In the genomic region with DNA sequence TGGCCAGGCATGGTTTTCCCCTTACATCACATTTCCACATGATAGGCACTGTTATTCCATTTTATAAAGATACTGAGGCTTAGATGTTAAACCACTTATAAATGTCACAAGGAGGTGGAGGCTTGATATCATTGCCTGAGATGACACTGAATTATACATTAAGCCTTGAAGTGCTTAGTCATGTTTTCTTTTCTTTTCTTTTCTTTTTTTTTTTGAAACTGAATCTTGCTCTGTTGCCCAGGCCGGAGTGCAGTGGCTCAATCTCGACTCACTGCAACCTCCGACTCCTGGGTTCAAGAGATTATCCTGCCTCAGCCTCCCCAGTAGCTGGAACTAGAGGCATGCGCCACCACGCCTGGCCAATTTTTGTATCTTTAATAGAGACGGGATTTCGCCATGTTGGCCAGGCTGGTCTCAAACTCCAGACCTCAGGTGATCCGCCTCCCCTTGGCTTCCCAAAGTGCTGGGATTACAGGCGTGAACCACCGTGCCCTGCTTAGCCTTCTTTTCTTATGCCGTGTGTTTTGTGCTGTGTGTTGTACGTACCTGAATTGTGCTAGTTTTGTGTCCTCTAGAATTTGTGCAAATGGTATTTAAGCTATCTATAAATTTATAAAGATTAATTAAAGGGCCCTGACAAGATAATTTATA, we compare ENCODE assay signal across 9 cellular contexts. TPM values are rescaled to one million over a fixed set of nuclear protein-coding genes. Genes with fewer than 3 reads are reported as not detected.
A peak's percentile ranks its signal among the peaks of the same experiment; 100 is the strongest.
DNase-seq lines count a peak whose midpoint lies in the region; ATAC-seq, FAIRE-seq and TF ChIP-seq lines count a peak whose summit lies in the region.
"Had no signal": no experiment of that assay in that cellular context is flagged by ENCODE, and none has a peak within 500 bp of the region (broad histone marks: within the 10 kb centered on the region; RNA-seq: fewer than 3 reads in every experiment).

No MANE protein-coding gene starts in this region.

- no peak for TF ChIP-seq EP300 in K562 (IDR thresholded peaks at IDR 0.05; ENCODE audit: low read length)

- no peak; the same call in 1 of the 2 replicates for TF ChIP-seq POLR2A in K562 (conservative IDR thresholded peaks at IDR 0.05)
- TF ChIP-seq POLR2A in uterus (IDR thresholded peaks at IDR 0.05): no peak

- H3K27ac ChIP-seq in right atrium auricular region (peak overlapping the region in 1 of 2 donors; percentile 92), K562 (ENCODE audit: extremely low read depth, low read depth, low read length) (peak overlapping the region; percentile 98), mesenchymal stem cell (ENCODE audit: low read length, poor library complexity, severe bottlenecking) (no peak overlapping the region), uterus (no peak overlapping the region)

- BruUV-seq in K562 (replicated peaks; lab: Mats Ljungman, UMichigan): TSS peak; percentile 59

- no peak overlapping the region for H2BK12ac ChIP-seq in mesenchymal stem cell (ENCODE audit: low read length in 2 of 2)

- 5% methylated on average over 12 of the region's 12 CpGs for WGBS in K562 (ENCODE audit: insufficient coverage, low coverage, missing lambda C conversion rate)
- WGBS in mesenchymal stem cell: 95% methylated on average over 10 of the region's 12 CpGs

- no peak overlapping the region for H3K4ac ChIP-seq in mesenchymal stem cell (ENCODE audit: low read depth in 1 of 2, low read length in 2 of 2)

- intact Hi-C loops in left cardiac atrium (cut with DNase I): no loop called here
- intact Hi-C loops in K562 (cut with micrococcal nuclease): no loop called here
- intact Hi-C loops in uterus (cut with DNase I; ENCODE audit: low total_unique reads): no loop called here

- no peaks in the 10 kb centered on the region for H3K9me1 ChIP-seq in K562 (ENCODE audit: control insufficient read depth, insufficient read depth, low read length)

- H4K20me1 ChIP-seq in K562 (replicated peaks; ENCODE audit: control insufficient read depth, insufficient read depth, low read length): no peaks in the 10 kb centered on the region

- H3K14ac ChIP-seq in mesenchymal stem cell (ENCODE audit: low read length in 2 of 2): no peak overlapping the region

- CTCF ChIA-PET in K562 (lab: Yijun Ruan, JAX; ENCODE audit: low intra/inter-chr PET ratio): no interaction called here

- H3K27me3 ChIP-seq in right atrium auricular region: no peaks in the 10 kb centered on the region
- H3K27me3 ChIP-seq in K562 (ENCODE audit: control insufficient read depth in 2 of 2, insufficient read depth in 2 of 2, low read length in 2 of 2): no peaks in the 10 kb centered on the region
- no peaks in the 10 kb centered on the region for H3K27me3 ChIP-seq in mesenchymal stem cell (ENCODE audit: control insufficient read depth in 1 of 2, insufficient read depth in 1 of 2, low read length in 2 of 2)
- H3K27me3 ChIP-seq in uterus: no peaks in the 10 kb centered on the region

- H3K9me3 ChIP-seq in right atrium auricular region (no peaks in the 10 kb centered on the region), K562 (replicated peaks; ENCODE audit: control insufficient read depth, insufficient read depth, low read depth, low read length) (no peaks in the 10 kb centered on the region), mesenchymal stem cell (ENCODE audit: control insufficient read depth, low read length) (no peaks in the 10 kb centered on the region), uterus (no peaks in the 10 kb centered on the region)

- H4K91ac ChIP-seq in mesenchymal stem cell (ENCODE audit: low read length): no peak overlapping the region

- in situ Hi-C loops in K562 (cut with MboI): no loop called here

- ATAC-seq in left cardiac atrium (no peak), K562 (no peak), GM21423 (IDR thresholded peaks at IDR 0.05; ENCODE audit: unreplicated experiment) (no peak)

- peaks cover 0 to 25% of the 10 kb centered on the region in 2 donors for H3K4me1 ChIP-seq in right atrium auricular region
- H3K4me1 ChIP-seq in K562 (replicated peaks in 1 of 2; ENCODE audit: control insufficient read depth in 2 of 2, insufficient read depth in 2 of 2, low read length in 2 of 2): peaks cover 7 to 16% of the 10 kb centered on the region in 2 experiments; a peak in 3 of 5 replicates
- H3K4me1 ChIP-seq in mesenchymal stem cell (ENCODE audit: control insufficient read depth, insufficient read depth, low read depth, low read length): peaks cover 6% of the 10 kb centered on the region
- peaks cover 0 to 5% of the 10 kb centered on the region in 2 donors for H3K4me1 ChIP-seq in uterus

- peak overlapping the region; percentile 93 to 95 for H3K4me3 ChIP-seq in right atrium auricular region
- H3K4me3 ChIP-seq in K562: peak overlapping the region; percentile 89
- H3K4me3 ChIP-seq in mesenchymal stem cell (ENCODE audit: insufficient read depth in 1 of 2, low read depth in 1 of 2, low read length in 2 of 2): peak overlapping the region in 1 of 2 experiments; percentile 86
- H3K4me3 ChIP-seq in uterus: peak overlapping the region; percentile 88 to 95

- H3K18ac ChIP-seq in mesenchymal stem cell (ENCODE audit: low read depth in 1 of 2, low read length in 2 of 2): no peak overlapping the region

- H3K79me1 ChIP-seq in mesenchymal stem cell (replicated peaks; ENCODE audit: low read length, poor library complexity, severe bottlenecking): peaks cover 11% of the 10 kb centered on the region

- H2AFZ ChIP-seq in K562 (ENCODE audit: low read depth, low read length): no peak overlapping the region
- H2AFZ ChIP-seq in mesenchymal stem cell (ENCODE audit: low read depth, low read length): no peak overlapping the region

- POLR2A ChIA-PET in K562 (lab: Yijun Ruan, JAX): interaction anchor here (0.6 to 3.1 kb wide), 2 partner anchors 11 to 79 kb away, joined by 3 to 12 read pairs; partner anchors contain the start of gene CORO7

- H2BK15ac ChIP-seq in mesenchymal stem cell (ENCODE audit: low read depth, poor library complexity, severe bottlenecking): no peak overlapping the region

- TF ChIP-seq CTCF in right atrium auricular region (IDR thresholded peaks at IDR 0.05) (no peak), K562 (IDR thresholded peaks at IDR 0.05 in 2 of 3, conservative IDR thresholded peaks at IDR 0.05 in 1 of 3; ENCODE audit: insufficient read depth in 2 of 3, low read depth in 1 of 3, low read length in 3 of 3) (no peak), uterus (IDR thresholded peaks at IDR 0.05) (no peak), D721Med (IDR thresholded peaks at IDR 0.05; ENCODE audit: insufficient read depth, missing control alignments) (no peak)

- H3K36me3 ChIP-seq in right atrium auricular region: peaks cover 7% of the 10 kb centered on the region
- peaks cover 50% of the 10 kb centered on the region for H3K36me3 ChIP-seq in K562 (ENCODE audit: control insufficient read depth, insufficient read depth, low read length)
- H3K36me3 ChIP-seq in mesenchymal stem cell (ENCODE audit: control insufficient read depth in 1 of 2, insufficient read depth in 2 of 2, low read depth in 1 of 2, low read length in 2 of 2): peaks cover 6 to 22% of the 10 kb centered on the region in 2 experiments
- H3K36me3 ChIP-seq in uterus: no peaks in the 10 kb centered on the region

- no peak overlapping the region for H2BK5ac ChIP-seq in mesenchymal stem cell (ENCODE audit: low read depth, low read length, poor library complexity, severe bottlenecking)

- H3K9ac ChIP-seq in K562 (ENCODE audit: insufficient read depth in 1 of 2, low read depth in 2 of 2, low read length in 2 of 2) (peak overlapping the region; percentile 86 to 95), mesenchymal stem cell (ENCODE audit: low read length) (peak overlapping the region; percentile 94)

- H2AK5ac ChIP-seq in mesenchymal stem cell (ENCODE audit: low read length, severe bottlenecking): no peak overlapping the region

- no peak overlapping the region for H2BK120ac ChIP-seq in mesenchymal stem cell (ENCODE audit: low read depth, low read length)

- FAIRE-seq in K562 (lab: Jason Lieb, UNC) (no peak), D721Med (lab: Jason Lieb, UNC) (no peak)
- FAIRE-seq: G401.6 had no signal

- no peak for TF ChIP-seq RAD21 in K562 (CRISPR knock-in tag; conservative IDR thresholded peaks at IDR 0.05 in 1 of 2, IDR thresholded peaks at IDR 0.05 in 1 of 2)

- H3K4me2 ChIP-seq in K562 (ENCODE audit: insufficient read depth, low read length): peak overlapping the region; percentile 95
- H3K4me2 ChIP-seq in mesenchymal stem cell (ENCODE audit: low read length, poor library complexity, severe bottlenecking): peak overlapping the region; percentile 69

- no peak overlapping the region for H3K23ac ChIP-seq in mesenchymal stem cell (ENCODE audit: low read length in 2 of 2)

- peaks cover 66% of the 10 kb centered on the region for H3K79me2 ChIP-seq in K562 (ENCODE audit: control insufficient read depth, insufficient read depth, low read length)

- H4K8ac ChIP-seq in mesenchymal stem cell (ENCODE audit: low read length): no peak overlapping the region

- DNase-seq in right atrium auricular region (ENCODE audit: low spot score) (no peak), left cardiac atrium (no peak), K562 (ENCODE audit: extremely low read depth in 1 of 4, low spot score in 3 of 4) (peak in 1 of 4 experiments; percentile 20), mesenchymal stem cell (no peak), uterus (no peak), retina (no peak), D721Med (ENCODE audit: insufficient read length, low spot score) (no peak)

RNA-seq across cellular contexts. Expression of gene DNAJA3, which starts 1.2 kb away (rescaled TPM):
- total RNA-seq in right atrium auricular region (10 to 100 TPM; 47.6 to 50.5 TPM), left cardiac atrium (10 to 100 TPM; 44.6 to 48.3 TPM), K562 (2014; rRNA removed) (105 and 143 TPM in 2 replicates), K562 (2014; rRNA removed; fragmentation: Illumina TruSeq; extraction: Trizol) (59.6 and 64.7 TPM in 2 replicates), K562 (2015; rRNA removed; fragmentation: Illumina TruSeq; extraction: Trizol) (77.0 and 78.4 TPM in 2 replicates), K562 (2021) (86.1 and 86.6 TPM in 2 replicates), uterus (10 to 100 TPM; 13.8 to 44.9 (median 36.4) TPM)
- 136 and 226 TPM in 2 replicates for total RNA-seq in K562 (2011; cell fraction: chromatin; rRNA removed; ENCODE audit: low replicate concordance)
- total RNA-seq in K562 (2011; cell fraction: nucleolus; rRNA removed): 126 and 149 TPM in 2 replicates
- total RNA-seq in K562 (2011; cell fraction: nucleoplasm; rRNA removed): 142 and 159 TPM in 2 replicates
- polyA plus RNA-seq in K562 (2011; rRNA removed) (67.0 and 79.0 TPM in 2 replicates), K562 (2014; fragmentation: Illumina TruSeq; extraction: Trizol) (80.0 and 88.3 TPM in 2 replicates), K562 (2014; fragmentation: Nextera tagmentation; extraction: Ambion mirVana) (10 to 100 TPM in 1 of 2 experiments, 1 to 10 TPM in 1; 8.1 to 14.1 TPM), K562 (2014; rRNA removed) (91.2 and 121 TPM in 2 replicates)
- 67.8 and 77.0 TPM in 2 replicates for polyA plus RNA-seq in K562 (2011; cell fraction: cytosol; rRNA removed)
- polyA plus RNA-seq in K562 (2011; cell fraction: nucleus; rRNA removed): 144 and 165 TPM in 2 replicates
- 62.5 and 74.7 TPM in 2 replicates for polyA plus RNA-seq in K562 (2012)
- polyA minus RNA-seq in K562 (2011; rRNA and poly(A)+ RNA removed): 40.6 and 53.4 TPM in 2 replicates
- polyA minus RNA-seq in K562 (2011; cell fraction: cytosol; rRNA and poly(A)+ RNA removed): 33.4 and 38.2 TPM in 2 replicates
- 41.6 and 64.8 TPM in 2 replicates for polyA minus RNA-seq in K562 (2011; cell fraction: nucleus; rRNA and poly(A)+ RNA removed)
- 27.3 TPM for polyA plus RNA-seq in mesenchymal stem cell (2013, experiment 1 of 2)
- polyA plus RNA-seq in mesenchymal stem cell (2013, experiment 2 of 2): 27.3 TPM

RNA-seq across cellular contexts. Expression of gene CORO7, which starts 10.5 kb away (rescaled TPM):
- 10 to 100 TPM; 10.3 TPM for total RNA-seq in right atrium auricular region
- total RNA-seq in left cardiac atrium: 10 to 100 TPM; 15.6 to 19.5 TPM
- 91.2 and 301 TPM in 2 replicates for total RNA-seq in K562 (2011; cell fraction: chromatin; rRNA removed; ENCODE audit: low replicate concordance)
- 159 and 160 TPM in 2 replicates for total RNA-seq in K562 (2011; cell fraction: nucleolus; rRNA removed)
- total RNA-seq in K562 (2011; cell fraction: nucleoplasm; rRNA removed): 112 and 116 TPM in 2 replicates
- 30.5 and 37.8 TPM in 2 replicates for total RNA-seq in K562 (2014; rRNA removed)
- 6.9 and 8.5 TPM in 2 replicates for total RNA-seq in K562 (2014; rRNA removed; fragmentation: Illumina TruSeq; extraction: Trizol)
- 18.7 and 21.0 TPM in 2 replicates for total RNA-seq in K562 (2015; rRNA removed; fragmentation: Illumina TruSeq; extraction: Trizol)
- total RNA-seq in K562 (2021): 67.0 and 77.2 TPM in 2 replicates
- 15.4 and 35.9 TPM in 2 replicates for polyA plus RNA-seq in K562 (2011; rRNA removed)
- polyA plus RNA-seq in K562 (2011; cell fraction: cytosol; rRNA removed): 17.5 and 26.3 TPM in 2 replicates
- 184 and 367 TPM in 2 replicates for polyA plus RNA-seq in K562 (2011; cell fraction: nucleus; rRNA removed)
- polyA plus RNA-seq in K562 (2012): 31.1 and 80.3 TPM in 2 replicates
- 21.6 and 29.6 TPM in 2 replicates for polyA plus RNA-seq in K562 (2014; fragmentation: Illumina TruSeq; extraction: Trizol)
- polyA plus RNA-seq in K562 (2014; fragmentation: Nextera tagmentation; extraction: Ambion mirVana): under 1 TPM; 0.45 to 0.51 TPM
- polyA plus RNA-seq in K562 (2014; rRNA removed): 54.1 and 63.1 TPM in 2 replicates
- 11.1 and 17.7 TPM in 2 replicates for polyA minus RNA-seq in K562 (2011; rRNA and poly(A)+ RNA removed)
- 33.7 and 44.1 TPM in 2 replicates for polyA minus RNA-seq in K562 (2011; cell fraction: cytosol; rRNA and poly(A)+ RNA removed)
- polyA minus RNA-seq in K562 (2011; cell fraction: nucleus; rRNA and poly(A)+ RNA removed): 52.4 and 63.5 TPM in 2 replicates
- polyA plus RNA-seq in mesenchymal stem cell (2013, experiment 1 of 2): 25.5 TPM
- 22.1 TPM for polyA plus RNA-seq in mesenchymal stem cell (2013, experiment 2 of 2)
- 10 to 100 TPM; 13.8 to 52.1 (median 30.0) TPM for total RNA-seq in uterus

RNA-seq across cellular contexts. Expression of gene NMRAL1, which starts 47.6 kb away (rescaled TPM):
- total RNA-seq in right atrium auricular region: 10 to 100 TPM; 18.7 to 36.3 TPM
- 10 to 100 TPM; 16.8 to 17.2 TPM for total RNA-seq in left cardiac atrium
- 43.9 and 112 TPM in 2 replicates for total RNA-seq in K562 (2011; cell fraction: chromatin; rRNA removed; ENCODE audit: low replicate concordance)
- total RNA-seq in K562 (2011; cell fraction: nucleolus; rRNA removed): 97.0 and 99.2 TPM in 2 replicates
- total RNA-seq in K562 (2011; cell fraction: nucleoplasm; rRNA removed): 59.2 and 66.6 TPM in 2 replicates
- total RNA-seq in K562 (2014; rRNA removed): 111 and 116 TPM in 2 replicates
- total RNA-seq in K562 (2014; rRNA removed; fragmentation: Illumina TruSeq; extraction: Trizol): 22.7 and 31.4 TPM in 2 replicates
- 62.5 and 66.7 TPM in 2 replicates for total RNA-seq in K562 (2015; rRNA removed; fragmentation: Illumina TruSeq; extraction: Trizol)
- total RNA-seq in K562 (2021): 84.1 and 93.6 TPM in 2 replicates
- 51.1 and 59.7 TPM in 2 replicates for polyA plus RNA-seq in K562 (2011; rRNA removed)
- 105 and 154 TPM in 2 replicates for polyA plus RNA-seq in K562 (2011; cell fraction: cytosol; rRNA removed)
- polyA plus RNA-seq in K562 (2011; cell fraction: nucleus; rRNA removed): 56.5 and 83.6 TPM in 2 replicates
- polyA plus RNA-seq in K562 (2012): 64.0 and 95.8 TPM in 2 replicates
- polyA plus RNA-seq in K562 (2014; fragmentation: Illumina TruSeq; extraction: Trizol): 63.2 and 88.3 TPM in 2 replicates
- 10 to 100 TPM in 1 of 2 experiments, 1 to 10 TPM in 1; 6.3 to 16.8 TPM for polyA plus RNA-seq in K562 (2014; fragmentation: Nextera tagmentation; extraction: Ambion mirVana)
- 83.9 and 90.2 TPM in 2 replicates for polyA plus RNA-seq in K562 (2014; rRNA removed)
- 37.2 and 42.5 TPM in 2 replicates for polyA minus RNA-seq in K562 (2011; rRNA and poly(A)+ RNA removed)
- 39.4 and 52.3 TPM in 2 replicates for polyA minus RNA-seq in K562 (2011; cell fraction: cytosol; rRNA and poly(A)+ RNA removed)
- polyA minus RNA-seq in K562 (2011; cell fraction: nucleus; rRNA and poly(A)+ RNA removed): 24.5 and 26.7 TPM in 2 replicates
- 47.8 TPM for polyA plus RNA-seq in mesenchymal stem cell (2013, experiment 1 of 2)
- 47.4 TPM for polyA plus RNA-seq in mesenchymal stem cell (2013, experiment 2 of 2)
- 100 to 1,000 TPM in 1 of 4 donors, 10 to 100 TPM in 3; 37.0 to 320 (median 59.3) TPM for total RNA-seq in uterus

RNA-seq across cellular contexts. Expression of gene HMOX2, which starts 49.4 kb away (rescaled TPM):
- total RNA-seq in right atrium auricular region (100 to 1,000 TPM in 1 of 2 donors, 10 to 100 TPM in 1; 98.7 to 101 TPM), left cardiac atrium (10 to 100 TPM; 65.3 to 92.0 TPM), K562 (2014; rRNA removed) (78.6 and 84.7 TPM in 2 replicates), K562 (2014; rRNA removed; fragmentation: Illumina TruSeq; extraction: Trizol) (43.9 and 50.4 TPM in 2 replicates), K562 (2015; rRNA removed; fragmentation: Illumina TruSeq; extraction: Trizol) (60.0 and 66.7 TPM in 2 replicates), K562 (2021) (57.4 and 63.9 TPM in 2 replicates), uterus (10 to 100 TPM; 13.2 to 43.1 (median 34.1) TPM)
- total RNA-seq in K562 (2011; cell fraction: chromatin; rRNA removed; ENCODE audit: low replicate concordance): 31.3 and 64.7 TPM in 2 replicates
- 39.3 and 41.4 TPM in 2 replicates for total RNA-seq in K562 (2011; cell fraction: nucleolus; rRNA removed)
- 40.9 and 52.2 TPM in 2 replicates for total RNA-seq in K562 (2011; cell fraction: nucleoplasm; rRNA removed)
- polyA plus RNA-seq in K562 (2011; rRNA removed) (55.5 and 55.8 TPM in 2 replicates), K562 (2014; fragmentation: Illumina TruSeq; extraction: Trizol) (62.8 and 71.3 TPM in 2 replicates), K562 (2014; fragmentation: Nextera tagmentation; extraction: Ambion mirVana) (10 to 100 TPM; 26.8 to 46.3 TPM), K562 (2014; rRNA removed) (87.4 and 88.1 TPM in 2 replicates)
- polyA plus RNA-seq in K562 (2011; cell fraction: cytosol; rRNA removed): 47.4 and 72.1 TPM in 2 replicates
- polyA plus RNA-seq in K562 (2011; cell fraction: nucleus; rRNA removed): 28.3 and 31.1 TPM in 2 replicates
- polyA plus RNA-seq in K562 (2012): 55.2 and 61.7 TPM in 2 replicates
- 43.3 and 52.3 TPM in 2 replicates for polyA minus RNA-seq in K562 (2011; rRNA and poly(A)+ RNA removed)
- 16.7 and 17.6 TPM in 2 replicates for polyA minus RNA-seq in K562 (2011; cell fraction: cytosol; rRNA and poly(A)+ RNA removed)
- polyA minus RNA-seq in K562 (2011; cell fraction: nucleus; rRNA and poly(A)+ RNA removed): 13.6 and 15.0 TPM in 2 replicates
- 42.5 TPM for polyA plus RNA-seq in mesenchymal stem cell (2013, experiment 1 of 2)
- polyA plus RNA-seq in mesenchymal stem cell (2013, experiment 2 of 2): 41.6 TPM

RNA-seq across cellular contexts. Expression of gene VASN, which starts 55.2 kb away (rescaled TPM):
- 10 to 100 TPM; 17.9 to 39.0 TPM for total RNA-seq in right atrium auricular region
- 10 to 100 TPM; 10.6 to 20.0 TPM for total RNA-seq in left cardiac atrium
- 1.2 and 9.8 TPM in 2 replicates for total RNA-seq in K562 (2011; cell fraction: chromatin; rRNA removed; ENCODE audit: low replicate concordance)
- 10.1 and 15.2 TPM in 2 replicates for total RNA-seq in K562 (2011; cell fraction: nucleolus; rRNA removed)
- 3.7 and 5.7 TPM in 2 replicates for total RNA-seq in K562 (2011; cell fraction: nucleoplasm; rRNA removed)
- 1.7 and 2.2 TPM in 2 replicates for total RNA-seq in K562 (2014; rRNA removed)
- 0.06 and 0.07 TPM in 2 replicates for total RNA-seq in K562 (2014; rRNA removed; fragmentation: Illumina TruSeq; extraction: Trizol)
- total RNA-seq in K562 (2015; rRNA removed; fragmentation: Illumina TruSeq; extraction: Trizol): 0.51 and 1.1 TPM in 2 replicates
- total RNA-seq in K562 (2021): 2.4 and 2.5 TPM in 2 replicates
- 0.31 and 1.2 TPM in 2 replicates for polyA plus RNA-seq in K562 (2011; rRNA removed)
- polyA plus RNA-seq in K562 (2011; cell fraction: cytosol; rRNA removed): 0.78 and 3.2 TPM in 2 replicates
- polyA plus RNA-seq in K562 (2011; cell fraction: nucleus; rRNA removed): 1.2 and 2.6 TPM in 2 replicates
- polyA plus RNA-seq in K562 (2012): 2.9 and 6.1 TPM in 2 replicates
- polyA plus RNA-seq in K562 (2014; fragmentation: Illumina TruSeq; extraction: Trizol): 0.16 and 0.42 TPM in 2 replicates
- under 1 TPM in 1 of 2 experiments, not detected in 1; 0.01 TPM for polyA plus RNA-seq in K562 (2014; fragmentation: Nextera tagmentation; extraction: Ambion mirVana)
- 0.78 and 0.90 TPM in 2 replicates for polyA plus RNA-seq in K562 (2014; rRNA removed)
- 0.56 and 0.63 TPM in 2 replicates for polyA minus RNA-seq in K562 (2011; rRNA and poly(A)+ RNA removed)
- polyA minus RNA-seq in K562 (2011; cell fraction: cytosol; rRNA and poly(A)+ RNA removed): 1.1 and 2.8 TPM in 2 replicates
- 3.4 and 6.3 TPM in 2 replicates for polyA minus RNA-seq in K562 (2011; cell fraction: nucleus; rRNA and poly(A)+ RNA removed)
- polyA plus RNA-seq in mesenchymal stem cell (2013, experiment 1 of 2): 127 TPM
- 127 TPM for polyA plus RNA-seq in mesenchymal stem cell (2013, experiment 2 of 2)
- 10 to 100 TPM in 3 of 4 donors, 1 to 10 TPM in 1; 3.6 to 49.0 (median 19.9) TPM for total RNA-seq in uterus
